Comparison of ENCODE assay signal across 7 cellular contexts in the genomic region with DNA sequence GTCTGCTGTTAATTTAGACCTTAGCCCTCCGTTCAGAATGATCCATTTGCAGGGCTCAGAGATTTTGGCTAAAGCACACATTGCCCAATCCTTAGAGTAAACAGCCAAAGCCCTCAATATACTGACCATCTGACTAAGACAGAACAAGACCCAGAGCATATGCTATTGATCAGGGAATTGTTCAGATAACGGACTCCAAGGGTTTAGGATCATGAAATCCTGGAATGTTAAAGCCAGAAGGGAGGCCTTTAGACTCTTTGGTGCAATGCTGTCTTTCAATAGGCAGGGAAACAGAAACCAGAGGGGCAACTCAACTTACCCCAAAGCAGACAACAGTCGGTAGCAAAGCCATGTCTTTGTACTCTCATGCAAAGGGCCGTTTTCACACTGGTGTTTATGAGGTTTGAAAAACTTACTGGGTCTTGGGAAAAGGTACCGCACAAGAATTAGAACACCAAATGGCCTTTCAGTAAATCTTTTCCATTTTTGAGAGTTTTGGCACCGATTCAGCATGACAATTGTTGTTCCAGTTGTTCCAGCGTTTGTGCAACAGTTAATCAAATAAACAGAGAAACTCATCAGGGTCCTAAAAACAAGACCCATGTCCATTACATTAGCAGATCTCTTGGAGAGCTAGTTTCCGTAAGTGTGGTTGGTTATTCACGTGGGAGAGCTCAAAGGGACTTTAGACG.
DNase-seq lines count a peak whose midpoint lies in the region; ATAC-seq and TF ChIP-seq lines count a peak whose summit lies in the region.

No MANE protein-coding gene starts in this region.

- H3K9me3 ChIP-seq in Panc1 (ENCODE audit: control insufficient read depth, insufficient read depth, low read depth, low read length), result no peaks in the 10 kb centered on the region
- peaks cover 7% of the 10 kb centered on the region for H3K9me3 ChIP-seq in upper lobe of right lung
- H3K9me3 ChIP-seq in CD4-positive, alpha-beta memory T cell (ENCODE audit: control insufficient read depth in 1 of 2, low read length in 2 of 2), result no peaks in the 10 kb centered on the region

- in situ Hi-C loops in Panc1 (cut with HindIII; ENCODE audit: low pct_unique_long_range_greater_than_20kb, low sequenced_read_pairs), result no loop called here

- H3K27ac ChIP-seq in Panc1 (ENCODE audit: low read length), result no peak overlapping the region
- peak overlapping the region; percentile 59 for H3K27ac ChIP-seq in upper lobe of right lung
- no peak overlapping the region for H3K27ac ChIP-seq in CD4-positive, alpha-beta memory T cell (ENCODE audit: low read depth, low read length)

- H3K36me3 ChIP-seq in Panc1 (ENCODE audit: control insufficient read depth, insufficient read depth, low read length) (no peaks in the 10 kb centered on the region; the same call in 1 of the 2 replicates), upper lobe of right lung (no peaks in the 10 kb centered on the region)
- no peaks in the 10 kb centered on the region for H3K36me3 ChIP-seq in CD4-positive, alpha-beta memory T cell (ENCODE audit: insufficient read depth, low read length)

- H3K4me1 Mint-ChIP-seq in CD4-positive, alpha-beta memory T cell, result peaks cover 0 to 7% (median 5%) of the 10 kb centered on the region in 4 donors

- CTCF ChIA-PET in Panc1 (lab: Charles Lee), result no interaction called here
- CTCF ChIA-PET in CD4-positive, alpha-beta memory T cell (lab: Charles Lee; ENCODE audit: partially characterized antibody), result no interaction called here

- H3K4me3 ChIP-seq in Panc1 (ENCODE audit: low read depth in 2 of 2, low read length in 2 of 2) (peak overlapping the region; percentile 41 to 65), epithelial cell of proximal tubule (ENCODE audit: low read depth, low read length) (peak overlapping the region; percentile 54), upper lobe of right lung (peak overlapping the region; percentile 51)
- H3K4me3 ChIP-seq in CD4-positive, alpha-beta memory T cell (ENCODE audit: low read length in 2 of 2), result no peak overlapping the region

- H3K36me3 Mint-ChIP-seq in CD4-positive, alpha-beta memory T cell, result peaks cover 2 to 4% of the 10 kb centered on the region in 2 donors

- H3K27me3 ChIP-seq in Panc1 (ENCODE audit: control insufficient read depth, insufficient read depth, low read length), result peaks cover 4% of the 10 kb centered on the region; the same call in 1 of the 2 replicates
- H3K27me3 ChIP-seq in upper lobe of right lung, result no peaks in the 10 kb centered on the region
- no peaks in the 10 kb centered on the region for H3K27me3 ChIP-seq in CD4-positive, alpha-beta memory T cell (ENCODE audit: insufficient read depth, low read length)

- H3K4me1 ChIP-seq in Panc1 (ENCODE audit: control insufficient read depth, insufficient read depth, low read length), result peaks cover 4% of the 10 kb centered on the region; the same call in 1 of the 2 replicates
- H3K4me1 ChIP-seq in upper lobe of right lung, result peaks cover 2% of the 10 kb centered on the region
- H3K4me1 ChIP-seq in CD4-positive, alpha-beta memory T cell (ENCODE audit: insufficient read depth, low read length), result peaks cover under 1% of the 10 kb centered on the region

- TF ChIP-seq CTCF in Panc1 (IDR thresholded peaks at IDR 0.05) (no peak), epithelial cell of proximal tubule (conservative IDR thresholded peaks at IDR 0.05; ENCODE audit: low read depth, low read length) (no peak), upper lobe of right lung (IDR thresholded peaks at IDR 0.05) (no peak)

- peaks cover 13 to 14% of the 10 kb centered on the region in 2 donors for H3K27me3 Mint-ChIP-seq in CD4-positive, alpha-beta memory T cell

- ATAC-seq in Panc1 (no peak), upper lobe of right lung (no peak)

- no peak overlapping the region for H3K27ac Mint-ChIP-seq in CD4-positive, alpha-beta memory T cell

- TSS peak; percentile 80 for BruUV-seq in Panc1 (replicated peaks; lab: Mats Ljungman, UMichigan)

- DNase-seq in Panc1 (ENCODE audit: low read depth, low spot score) (no peak), epithelial cell of proximal tubule (ENCODE audit: low read depth) (no peak), midbrain (lab: John Stamatoyannopoulos, UW) (peak; percentile 48), upper lobe of right lung (no peak), anterior cingulate cortex (lab: John Stamatoyannopoulos, UW) (no peak), T1000 (lab: John Stamatoyannopoulos, UW) (no peak)
- no peak for DNase-seq in CD4-positive, alpha-beta memory T cell

- peaks cover 3 to 29% (median 20%) of the 10 kb centered on the region in 8 donors for H3K9me3 Mint-ChIP-seq in CD4-positive, alpha-beta memory T cell

- H3K4me3 Mint-ChIP-seq in CD4-positive, alpha-beta memory T cell, result no peak overlapping the region

- POLR2A ChIA-PET in Panc1 (lab: Charles Lee), result no interaction called here
- POLR2A ChIA-PET in CD4-positive, alpha-beta memory T cell (lab: Charles Lee; ENCODE audit: partially characterized antibody), result no interaction called here

- intact Hi-C loops in Panc1 (cut with micrococcal nuclease; ENCODE audit: unreplicated experiment), result no loop called here
- intact Hi-C loops in upper lobe of right lung (cut with DNase I), result no loop called here
- intact Hi-C loops in CD4-positive, alpha-beta memory T cell (cut with micrococcal nuclease), result no loop called here

Comparison
In these comparisons a context has a peak if more than half of its experiments do, and no peak if none do; other contexts are left out.
1. H3K4me3 ChIP-seq: peak in Panc1 (2 of 2), epithelial cell of proximal tubule (single experiment) and upper lobe of right lung (single experiment); none in CD4-positive, alpha-beta memory T cell (0 of 2).